Comparison of ENCODE assay signal across 8 cellular contexts in genomic region chr9:137240321-137240840, GRCh38. TPM values are rescaled to one million over a fixed set of nuclear protein-coding genes. Genes with fewer than 3 reads are reported as not detected.
DNase-seq lines count a peak whose midpoint lies in the region; TF ChIP-seq lines count a peak whose summit lies in the region.

No MANE protein-coding gene starts in this region.

- H3K4me1 Mint-ChIP-seq in HFFc6 (ENCODE audit: low read depth) = peaks cover 31% of the 10 kb centered on the region

- H3K27me3 Mint-ChIP-seq in HFFc6 (ENCODE audit: insufficient read depth) = peaks cover 21% of the 10 kb centered on the region

- DNase-seq in NCI-H2029 (lab: John Stamatoyannopoulos, UW) = peak; percentile 81
- DNase-seq in NCI-H2029 treated with DMSO at 0.1 percent for 48 hours (lab: John Stamatoyannopoulos, UW) = no peak
- peak; percentile 56 for DNase-seq in HFFc6
- DNase-seq in NB4 (ENCODE audit: low read depth) = peak; percentile 83
- DNase-seq in activated CD4-positive, CD25-positive, alpha-beta regulatory T cell treated with anti-CD3 and anti-CD28 coated beads, Interleukin-2, amount 50 U/mL, for 72 hours = peak; percentile 73
- DNase-seq in dorsolateral prefrontal cortex = peak; percentile 48 to 81 (median 74)
- peak; percentile 82 to 84 for DNase-seq in lung microvascular endothelial cell (ENCODE audit: low read depth in 2 of 2)
- peak; percentile 33 for DNase-seq in stimulated activated CD8-positive, alpha-beta memory T cell treated with anti-CD3 and anti-CD28 coated beads, Interleukin-12 subunit alpha, Interleukin-12 subunit beta, amount 100 ng/mL, for 1 hour (ENCODE audit: low read depth)

- peak overlapping the region; percentile 79 to 99 (median 98) for H3K27ac ChIP-seq in dorsolateral prefrontal cortex

- intact Hi-C loops in dorsolateral prefrontal cortex (cut with DNase I) = loop anchor here (2.0 kb wide), 3 partner anchors 14 to 52 kb away; partner anchors contain the start of genes NELFB (in 2 of the 2), ANAPC2 (in 1 of the 2), RNF208 (in 1 of the 2) and SSNA1 (in 1 of the 2)

- H3K36me3 Mint-ChIP-seq in HFFc6 (ENCODE audit: low read depth) = peaks cover 21% of the 10 kb centered on the region

- H3K4me3 ChIP-seq in NB4 (ENCODE audit: low read depth, low read length) = peak overlapping the region; percentile 81
- peak overlapping the region; percentile 65 to 98 (median 85) for H3K4me3 ChIP-seq in dorsolateral prefrontal cortex

- H3K9me3 Mint-ChIP-seq in HFFc6 = peaks cover 11% of the 10 kb centered on the region

- TF ChIP-seq CTCF in HFFc6 (IDR thresholded peaks at IDR 0.05) = peak; percentile 33; the same call in 1 of the 2 replicates
- no peak for TF ChIP-seq CTCF in NB4 (IDR thresholded peaks at IDR 0.05; ENCODE audit: low read depth, low read length)
- peak in 17 of 56 donors; percentile 3 to 42 (median 15) for TF ChIP-seq CTCF in dorsolateral prefrontal cortex (IDR thresholded peaks at IDR 0.05 in 54 of 56, conservative IDR thresholded peaks at IDR 0.05 in 2 of 56; ENCODE audit: low read depth in 1 of 56, partially characterized antibody in 56 of 56)

- no peak for TF ChIP-seq POLR2A in NB4 (IDR thresholded peaks at IDR 0.05; ENCODE audit: extremely low read depth, insufficient read length)

- peak overlapping the region; percentile 92 for H3K4me3 Mint-ChIP-seq in HFFc6

- no peaks in the 10 kb centered on the region for H3K27me3 ChIP-seq in dorsolateral prefrontal cortex

- peak overlapping the region; percentile 93 for H3K27ac Mint-ChIP-seq in HFFc6

RNA-seq across cellular contexts. Expression of gene TUBB4B, which starts 0.7 kb away (rescaled TPM):
- total RNA-seq in HFFc6 (2021; fragmentation: NEBNext Ultra II Directional; extraction: Animal tissue kit (Norgen Biotek cat#: 25700)) = 100 to 1,000 TPM; 415 to 760 (median 681) TPM
- 100 to 1,000 TPM; 132 to 331 (median 230) TPM for total RNA-seq in dorsolateral prefrontal cortex
- total RNA-seq in lung microvascular endothelial cell = 103 and 110 TPM in 2 replicates

RNA-seq across cellular contexts. Expression of gene SLC34A3, which starts 9.7 kb away (rescaled TPM):
- not detected for total RNA-seq in HFFc6 (2021; fragmentation: NEBNext Ultra II Directional; extraction: Animal tissue kit (Norgen Biotek cat#: 25700))
- total RNA-seq in dorsolateral prefrontal cortex = under 1 TPM in 13 of 120 experiments, not detected in 107; 0.21 to 0.59 (median 0.28) TPM
- not detected in 2 replicates for total RNA-seq in lung microvascular endothelial cell

RNA-seq across cellular contexts. Expression of gene STPG3, which starts 10.7 kb away (rescaled TPM):
- total RNA-seq in HFFc6 (2021; fragmentation: NEBNext Ultra II Directional; extraction: Animal tissue kit (Norgen Biotek cat#: 25700)) = not detected
- total RNA-seq in dorsolateral prefrontal cortex (not detected), lung microvascular endothelial cell (not detected in 2 replicates)

RNA-seq across cellular contexts. Expression of gene RNF224, which starts 13.1 kb away (rescaled TPM):
- total RNA-seq in HFFc6 (2021; fragmentation: NEBNext Ultra II Directional; extraction: Animal tissue kit (Norgen Biotek cat#: 25700)) = not detected
- total RNA-seq in dorsolateral prefrontal cortex (under 1 TPM in 1 of 120 experiments, not detected in 119; 0.26 TPM), lung microvascular endothelial cell (under 0.01 TPM in 1 of 2 replicates, not detected in the other)

RNA-seq across cellular contexts. Expression of gene NELFB, which starts 14.7 kb away (rescaled TPM):
- 10 to 100 TPM; 48.5 to 59.9 (median 52.7) TPM for total RNA-seq in HFFc6 (2021; fragmentation: NEBNext Ultra II Directional; extraction: Animal tissue kit (Norgen Biotek cat#: 25700))
- 100 to 1,000 TPM in 1 of 120 experiments, 10 to 100 TPM in 119; 50.4 to 106 (median 64.4) TPM for total RNA-seq in dorsolateral prefrontal cortex
- 42.9 and 43.7 TPM in 2 replicates for total RNA-seq in lung microvascular endothelial cell
